19 cellular contexts compared by ENCODE assay signal in the genomic region with DNA sequence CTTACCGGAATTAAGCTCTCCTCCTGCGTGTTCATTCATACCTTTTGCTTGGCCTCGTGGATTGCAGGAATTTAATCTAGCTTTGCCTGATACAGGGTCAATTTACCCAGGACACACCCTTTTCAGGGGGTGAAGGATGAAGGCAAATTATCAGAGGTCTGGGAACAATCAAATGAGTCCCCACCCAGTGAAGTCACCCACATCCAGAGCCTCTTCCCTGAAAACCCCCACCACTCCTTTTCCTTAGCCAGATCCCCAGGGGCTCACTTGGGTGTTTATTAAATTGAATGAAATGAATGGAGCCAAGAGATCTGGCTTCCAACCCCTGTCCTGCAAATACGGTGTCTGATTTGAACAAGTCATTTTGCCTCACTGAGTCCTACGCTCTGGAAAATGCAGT. TPM values are rescaled to one million over a fixed set of nuclear protein-coding genes. Genes with fewer than 3 reads are reported as not detected.
A peak's percentile ranks its signal among the peaks of the same experiment; 100 is the strongest.
DNase-seq lines count a peak whose midpoint lies in the region; ATAC-seq and TF ChIP-seq lines count a peak whose summit lies in the region.
"Had no signal": no experiment of that assay in that cellular context is flagged by ENCODE, and none has a peak within 500 bp of the region (broad histone marks: within the 10 kb centered on the region; RNA-seq: fewer than 3 reads in every experiment).

No MANE protein-coding gene starts in this region.

- H4K20me1 ChIP-seq in hepatocyte (ENCODE audit: insufficient read depth, poor library complexity, severe bottlenecking) = no peaks in the 10 kb centered on the region

- H3K27ac ChIP-seq in right cardiac atrium (ENCODE audit: low read length) = no peak overlapping the region
- H3K27ac ChIP-seq in hepatocyte = peak overlapping the region; percentile 17

- DNase-seq in right cardiac atrium (no peak), left cardiac atrium (no peak), hepatocyte (ENCODE audit: low spot score) (no peak), type B pancreatic cell (ENCODE audit: extremely low spot score, unreplicated experiment) (no peak), mucosa of descending colon (no peak)
- DNase-seq: 8988T; C1 segment of cervical spinal cord; Calu3; CD4-positive, alpha-beta memory T cell; COR-L47; DMS153; DMS79; EL; GDM1; GOT3; H7; HCEC 1CT had no signal

- peak overlapping the region; percentile 32 for H3K27ac Mint-ChIP-seq in type B pancreatic cell
- H3K27ac Mint-ChIP-seq: CD4-positive, alpha-beta memory T cell had no signal

- H3K4me2 ChIP-seq in hepatocyte = no peak overlapping the region

- H3K4me1 ChIP-seq in right cardiac atrium (ENCODE audit: control insufficient read depth, insufficient read depth, low read length) (no peaks in the 10 kb centered on the region), hepatocyte (ENCODE audit: insufficient read depth) (no peaks in the 10 kb centered on the region), mucosa of descending colon (ENCODE audit: low read depth) (no peaks in the 10 kb centered on the region)

- peaks cover 9% of the 10 kb centered on the region for H3K4me1 Mint-ChIP-seq in type B pancreatic cell (ENCODE audit: unreplicated experiment)
- H3K4me1 Mint-ChIP-seq: CD4-positive, alpha-beta memory T cell had no signal

- H3K79me2 ChIP-seq in hepatocyte = no peaks in the 10 kb centered on the region

- H3K9me3 Mint-ChIP-seq in type B pancreatic cell = no peaks in the 10 kb centered on the region
- H3K9me3 Mint-ChIP-seq: CD4-positive, alpha-beta memory T cell had no signal

- H3K27me3 Mint-ChIP-seq in type B pancreatic cell = peaks cover 4% of the 10 kb centered on the region

- H3K36me3 Mint-ChIP-seq in type B pancreatic cell = no peaks in the 10 kb centered on the region
- H3K36me3 Mint-ChIP-seq: CD4-positive, alpha-beta memory T cell had no signal

- no peak overlapping the region for H3K4me3 Mint-ChIP-seq in type B pancreatic cell
- H3K4me3 Mint-ChIP-seq: CD4-positive, alpha-beta memory T cell had no signal

- H3K4me3 ChIP-seq in right cardiac atrium (ENCODE audit: low read length) (no peak overlapping the region), hepatocyte (no peak overlapping the region), mucosa of descending colon (no peak overlapping the region)
- H3K4me3 ChIP-seq: GM12878 had no signal

- H3K27me3 ChIP-seq in right cardiac atrium (ENCODE audit: control insufficient read depth, insufficient read depth) (no peaks in the 10 kb centered on the region), hepatocyte (no peaks in the 10 kb centered on the region)

- H2AFZ ChIP-seq in hepatocyte = no peak overlapping the region

- no peaks in the 10 kb centered on the region for H3K36me3 ChIP-seq in hepatocyte (replicated peaks; ENCODE audit: insufficient read depth, low read depth)
- no peaks in the 10 kb centered on the region for H3K36me3 ChIP-seq in mucosa of descending colon (ENCODE audit: low read depth)

- TF ChIP-seq CTCF in hepatocyte (IDR thresholded peaks at IDR 0.05; ENCODE audit: poor library complexity) (no peak), type B pancreatic cell (conservative IDR thresholded peaks at IDR 0.05) (no peak), mucosa of descending colon (IDR thresholded peaks at IDR 0.05) (no peak)

- 52% methylated on average over 5 of the region's 5 CpGs for WGBS in right cardiac atrium
- WGBS in hepatocyte (ENCODE audit: low lambda C conversion rate, missing lambda C conversion rate) = 67% methylated on average over 5 of the region's 5 CpGs

- no peaks in the 10 kb centered on the region for H3K9me3 ChIP-seq in right cardiac atrium (ENCODE audit: control insufficient read depth, low read length)
- H3K9me3 ChIP-seq in hepatocyte (ENCODE audit: low read depth) = no peaks in the 10 kb centered on the region
- no peaks in the 10 kb centered on the region for H3K9me3 ChIP-seq in mucosa of descending colon

- ATAC-seq in right cardiac atrium (peak; percentile 22 to 66), left cardiac atrium (no peak), GM21619 (IDR thresholded peaks at IDR 0.05; ENCODE audit: unreplicated experiment) (no peak), mucosa of descending colon (no peak)
- ATAC-seq: GM12878 had no signal

- intact Hi-C loops in right cardiac atrium (cut with DNase I) = no loop called here
- intact Hi-C loops in left cardiac atrium (cut with DNase I) = no loop called here
- intact Hi-C loops in mucosa of descending colon (cut with DNase I, micrococcal nuclease) = no loop called here

- H3K9me2 ChIP-seq in hepatocyte (replicated peaks; ENCODE audit: insufficient read depth) = no peaks in the 10 kb centered on the region

RNA-seq across cellular contexts. Expression of gene LIPT2, which starts 31.0 kb away (rescaled TPM):
- 1 to 10 TPM; 1.6 to 3.6 (median 2.7) TPM for total RNA-seq in right cardiac atrium
- polyA plus RNA-seq in right cardiac atrium = 1.5 TPM
- total RNA-seq in left cardiac atrium = 1 to 10 TPM; 1.5 to 2.0 TPM
- 9.8 and 14.3 TPM in 2 replicates for total RNA-seq in hepatocyte
- polyA plus RNA-seq in hepatocyte = 9.2 and 12.4 TPM in 2 replicates
- 5.5 and 5.6 TPM in 2 replicates for total RNA-seq in type B pancreatic cell (ENCODE audit: low replicate concordance)
- 1 to 10 TPM; 3.2 to 4.8 (median 4.1) TPM for total RNA-seq in mucosa of descending colon

RNA-seq across cellular contexts. Expression of gene KCNE3, which starts 57.2 kb away (rescaled TPM):
- total RNA-seq in right cardiac atrium = 1 to 10 TPM; 3.8 to 7.4 (median 4.8) TPM
- 2.2 TPM for polyA plus RNA-seq in right cardiac atrium
- total RNA-seq in left cardiac atrium = 1 to 10 TPM; 2.6 to 7.5 TPM
- total RNA-seq in hepatocyte = 17.1 and 18.6 TPM in 2 replicates
- polyA plus RNA-seq in hepatocyte = 8.7 and 9.6 TPM in 2 replicates
- total RNA-seq in type B pancreatic cell (ENCODE audit: low replicate concordance) = 7.3 and 12.5 TPM in 2 replicates
- 10 to 100 TPM in 2 of 3 donors, 1 to 10 TPM in 1; 8.5 to 27.5 (median 23.4) TPM for total RNA-seq in mucosa of descending colon
- total RNA-seq: GM12878 had no signal
- polyA plus RNA-seq: CD4-positive, alpha-beta memory T cell; GM12878 had no signal

Comparison
In these comparisons a context has a peak if more than half of its experiments do, and no peak if none do; other contexts are left out.
1. ATAC-seq: peak in right cardiac atrium (2 of 2); none in left cardiac atrium (0 of 2), GM21619 (single experiment) and mucosa of descending colon (single experiment).